Comparison of ENCODE assay signal across 8 cellular contexts in genomic region chr11:18013790-18014507, GRCh38.
DNase-seq lines count a peak whose midpoint lies in the region; ATAC-seq lines count a peak whose summit lies in the region.

No MANE protein-coding gene starts in this region.

- H3K9ac ChIP-seq in mucosa of stomach (ENCODE audit: low read length), result peak overlapping the region; percentile 84

- DNase-seq in GM03348 (ENCODE audit: low spot score) (peak; percentile 7), NCI-H526 treated with DMSO at 0.1 percent for 48 hours (lab: John Stamatoyannopoulos, UW) (peak; percentile 24), caudate nucleus (lab: John Stamatoyannopoulos, UW) (peak in 1 of 61 donors; percentile 6), NCI-H2107 treated with DMSO at 0.1 percent for 48 hours (lab: John Stamatoyannopoulos, UW; ENCODE audit: unreplicated experiment) (no peak), GDM1 (lab: John Stamatoyannopoulos, UW) (no peak), NCI-H226 (no peak)

- peak overlapping the region; percentile 85 for H3K27ac ChIP-seq in caudate nucleus (ENCODE audit: low read depth, low read length)

- peak overlapping the region; percentile 87 for H3K4me3 ChIP-seq in mucosa of stomach (ENCODE audit: low read length)

- peaks cover 9% of the 10 kb centered on the region for H3K4me1 ChIP-seq in mucosa of stomach (ENCODE audit: control insufficient read depth, insufficient read depth, low read length)

- no peaks in the 10 kb centered on the region for H3K27me3 ChIP-seq in mucosa of stomach (ENCODE audit: control insufficient read depth, insufficient read depth, low read length)

- no peaks in the 10 kb centered on the region for H3K36me3 ChIP-seq in mucosa of stomach (ENCODE audit: control insufficient read depth, insufficient read depth, low read length)

- no peaks in the 10 kb centered on the region for H3K9me3 ChIP-seq in mucosa of stomach (ENCODE audit: control insufficient read depth, low read length)

- no peak for ATAC-seq in GM18870 (IDR thresholded peaks at IDR 0.05; ENCODE audit: unreplicated experiment)

Comparison
In these comparisons a context has a peak if more than half of its experiments do, and no peak if none do; other contexts are left out.
1. DNase-seq: peak in GM03348 (single experiment) and NCI-H526 treated with DMSO at 0.1 percent for 48 hours (single experiment); none in NCI-H2107 treated with DMSO at 0.1 percent for 48 hours (single experiment), GDM1 (single experiment) and NCI-H226 (single experiment).